Comparison of ENCODE assay signal across 17 cellular contexts in the genomic region with DNA sequence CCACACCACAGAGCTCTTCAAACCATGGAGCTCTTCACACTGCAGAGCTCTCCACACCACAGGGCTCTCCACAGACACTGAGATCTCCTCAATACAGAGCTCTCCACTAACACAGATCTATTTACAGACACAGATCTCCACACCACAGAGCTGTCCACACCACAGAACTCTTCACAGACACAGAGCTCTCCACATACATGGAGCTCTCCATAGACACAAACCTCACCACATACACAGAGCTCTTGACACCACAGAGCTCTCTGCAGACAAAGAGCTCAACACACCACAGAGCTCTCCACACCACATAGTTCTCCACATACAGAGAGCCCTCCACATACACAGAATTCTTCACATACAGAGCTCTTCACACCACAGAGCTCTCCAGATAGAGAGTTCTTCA. TPM values are rescaled to one million over a fixed set of nuclear protein-coding genes. Genes with fewer than 3 reads are reported as not detected.
DNase-seq lines count a peak whose midpoint lies in the region; ATAC-seq and TF ChIP-seq lines count a peak whose summit lies in the region.
"Had no signal": no experiment of that assay in that cellular context is flagged by ENCODE, and none has a peak within 500 bp of the region (broad histone marks: within the 10 kb centered on the region; RNA-seq: fewer than 3 reads in every experiment).

No MANE protein-coding gene starts in this region.

- no peaks in the 10 kb centered on the region for H3K9me3 ChIP-seq in heart left ventricle
- no peaks in the 10 kb centered on the region for H3K9me3 ChIP-seq in colonic mucosa

- no peak for TF ChIP-seq POLR2A in heart left ventricle (IDR thresholded peaks at IDR 0.05)

- H3K4me1 Mint-ChIP-seq in natural killer cell, result peaks cover 59 to 63% of the 10 kb centered on the region in 2 donors
- peaks cover 46% of the 10 kb centered on the region for H3K4me1 Mint-ChIP-seq in activated T-helper 17 cell treated with anti-CD3 and anti-CD28 coated beads, Interleukin-2, amount 50 U/mL, for 72 hours

- no peaks in the 10 kb centered on the region for H3K4me1 ChIP-seq in heart left ventricle
- peaks cover 20% of the 10 kb centered on the region for H3K4me1 ChIP-seq in colonic mucosa

- peaks cover 7% of the 10 kb centered on the region for H3K36me3 Mint-ChIP-seq in natural killer cell
- no peaks in the 10 kb centered on the region for H3K36me3 Mint-ChIP-seq in activated T-helper 17 cell treated with anti-CD3 and anti-CD28 coated beads, Interleukin-2, amount 50 U/mL, for 72 hours (ENCODE audit: low read depth)
- H3K36me3 Mint-ChIP-seq: CD4-positive, CD25-positive, alpha-beta regulatory T cell had no signal

- H3K9me3 Mint-ChIP-seq in natural killer cell, result peaks cover 10 to 12% of the 10 kb centered on the region in 2 donors
- no peaks in the 10 kb centered on the region for H3K9me3 Mint-ChIP-seq in activated T-helper 17 cell treated with anti-CD3 and anti-CD28 coated beads, Interleukin-2, amount 50 U/mL, for 72 hours
- H3K9me3 Mint-ChIP-seq: CD4-positive, CD25-positive, alpha-beta regulatory T cell; GM23338 had no signal

- no peak overlapping the region for H3K27ac ChIP-seq in heart left ventricle
- H3K27ac ChIP-seq in colonic mucosa, result no peak overlapping the region

- H3K4me3 Mint-ChIP-seq in natural killer cell, result peak overlapping the region; percentile 33
- H3K4me3 Mint-ChIP-seq in activated T-helper 17 cell treated with anti-CD3 and anti-CD28 coated beads, Interleukin-2, amount 50 U/mL, for 72 hours, result no peak overlapping the region
- H3K4me3 Mint-ChIP-seq: GM23338 had no signal

- peaks cover 0 to 25% (median 4%) of the 10 kb centered on the region in 9 donors for H3K27me3 ChIP-seq in heart left ventricle
- H3K27me3 ChIP-seq in colonic mucosa, result no peaks in the 10 kb centered on the region

- H3K4me3 ChIP-seq in heart left ventricle (no peak overlapping the region), colonic mucosa (no peak overlapping the region)
- H3K4me3 ChIP-seq: GM23338 had no signal

- no peak for ATAC-seq in heart left ventricle
- ATAC-seq in natural killer cell, result peak; percentile 12 to 17 (median 15)
- no peak for ATAC-seq in activated T-helper 17 cell treated with anti-CD3 and anti-CD28 coated beads, Interleukin-2, amount 50 U/mL, for 72 hours (replicated peaks)
- no peak for ATAC-seq in GM19035 (IDR thresholded peaks at IDR 0.05; ENCODE audit: unreplicated experiment)
- ATAC-seq: GM23338 had no signal

- DNase-seq in cardiac septum (ENCODE audit: low spot score) (peak; percentile 29), heart left ventricle (no peak), colonic mucosa (peak; percentile 12), natural killer cell (no peak), NCI-H146 treated with DMSO at 0.1 percent for 48 hours (lab: John Stamatoyannopoulos, UW; ENCODE audit: unreplicated experiment) (no peak)
- no peak for DNase-seq in activated T-cell treated with anti-CD3 and anti-CD28 coated beads, Interleukin-2, amount 50 U/mL, for 1 hour
- DNase-seq: AML-193; CD4-positive, CD25-positive, alpha-beta regulatory T cell; DMS79 treated with DMSO at 0.1 percent for 48 hours; GDM1; KG1; NCI-H1930; NCI-H524 treated with DMSO at 0.1 percent for 48 hours; SIG-M5 had no signal

- H3K9ac ChIP-seq in colonic mucosa (ENCODE audit: low read depth in 2 of 2, low read length in 2 of 2), result no peak overlapping the region

- H3K27me3 Mint-ChIP-seq in natural killer cell (ENCODE audit: low read depth in 2 of 2), result peaks cover 31 to 36% of the 10 kb centered on the region in 2 donors
- peaks cover 28% of the 10 kb centered on the region for H3K27me3 Mint-ChIP-seq in activated T-helper 17 cell treated with anti-CD3 and anti-CD28 coated beads, Interleukin-2, amount 50 U/mL, for 72 hours

- H3K36me3 ChIP-seq in heart left ventricle, result no peaks in the 10 kb centered on the region
- H3K36me3 ChIP-seq in colonic mucosa, result no peaks in the 10 kb centered on the region

- intact Hi-C loops in cardiac septum (cut with DNase I) (no loop called here), heart left ventricle (cut with DNase I) (no loop called here), colonic mucosa (cut with DNase I) (no loop called here), natural killer cell (cut with micrococcal nuclease) (no loop called here)

- H3K27ac Mint-ChIP-seq in natural killer cell, result peak overlapping the region; percentile 72 to 87
- no peak overlapping the region for H3K27ac Mint-ChIP-seq in activated T-helper 17 cell treated with anti-CD3 and anti-CD28 coated beads, Interleukin-2, amount 50 U/mL, for 72 hours
- H3K27ac Mint-ChIP-seq: GM23338 had no signal

- TF ChIP-seq CTCF in heart left ventricle (IDR thresholded peaks at IDR 0.05) (no peak), colonic mucosa (IDR thresholded peaks at IDR 0.05) (no peak), natural killer cell (IDR thresholded peaks at IDR 0.05) (no peak)

RNA-seq across cellular contexts. Expression of a gene that starts 53.0 kb away (rescaled TPM):
- total RNA-seq in cardiac septum, result 11.3 TPM
- 10 to 100 TPM in 3 of 9 donors, 1 to 10 TPM in 6; 6.4 to 15.5 (median 8.8) TPM for total RNA-seq in heart left ventricle
- polyA plus RNA-seq in heart left ventricle, result 10 to 100 TPM in 1 of 2 donors, 1 to 10 TPM in 1; 8.8 to 19.5 TPM
- 10 to 100 TPM; 14.2 to 15.7 TPM for total RNA-seq in colonic mucosa
- 10 to 100 TPM; 33.9 to 42.2 (median 36.4) TPM for total RNA-seq in natural killer cell
- 10 to 100 TPM; 25.5 to 28.3 TPM for total RNA-seq in activated T-helper 17 cell treated with anti-CD3 and anti-CD28 coated beads, Interleukin-2, amount 50 U/mL, for 72 hours

RNA-seq across cellular contexts. Expression of a gene that starts 53.1 kb away (rescaled TPM):
- total RNA-seq in cardiac septum, result 0.83 TPM
- 1 to 10 TPM in 1 of 9 donors, under 1 TPM in 8; 0.49 to 1.2 (median 0.62) TPM for total RNA-seq in heart left ventricle
- polyA plus RNA-seq in heart left ventricle, result 1 to 10 TPM in 1 of 2 donors, under 1 TPM in 1; 0.67 to 1.5 TPM
- 1 to 10 TPM; 1.4 to 2.2 TPM for total RNA-seq in colonic mucosa
- total RNA-seq in natural killer cell, result 1 to 10 TPM; 4.0 to 6.8 (median 5.3) TPM
- total RNA-seq in activated T-helper 17 cell treated with anti-CD3 and anti-CD28 coated beads, Interleukin-2, amount 50 U/mL, for 72 hours, result 1 to 10 TPM; 1.6 to 3.1 TPM

Comparison
In these comparisons a context has a peak if more than half of its experiments do, and no peak if none do; other contexts are left out.
1. DNase-seq: peak in cardiac septum (single experiment) and colonic mucosa (single experiment); none in heart left ventricle (0 of 5), natural killer cell (single experiment), NCI-H146 treated with DMSO at 0.1 percent for 48 hours (single experiment) and activated T-cell treated with anti-CD3 and anti-CD28 coated beads, Interleukin-2, amount 50 U/mL, for 1 hour (single experiment).
2. ATAC-seq: peak in natural killer cell (3 of 3); none in heart left ventricle (0 of 4), activated T-helper 17 cell treated with anti-CD3 and anti-CD28 coated beads, Interleukin-2, amount 50 U/mL, for 72 hours (single experiment) and GM19035 (single experiment).